In genomic region chr14:92105073-92105844, GRCh38 we compare ENCODE assay signal across 8 cellular contexts. TPM values are rescaled to one million over a fixed set of nuclear protein-coding genes. Genes with fewer than 3 reads are reported as not detected.
A peak's percentile ranks its signal among the peaks of the same experiment; 100 is the strongest.
DNase-seq lines count a peak whose midpoint lies in the region; ATAC-seq and TF ChIP-seq lines count a peak whose summit lies in the region.

No MANE protein-coding gene starts in this region.

- peak overlapping the region; percentile 87 for H3K4me3 Mint-ChIP-seq in activated CD8-positive, alpha-beta T cell treated with anti-CD3 and anti-CD28 coated beads, Interleukin-2, amount 10 ng/mL, durations not matched to agents 7 days and 5 days

- no peaks in the 10 kb centered on the region for H3K9me3 Mint-ChIP-seq in activated CD8-positive, alpha-beta T cell treated with anti-CD3 and anti-CD28 coated beads, Interleukin-2, amount 10 ng/mL, durations not matched to agents 7 days and 5 days (ENCODE audit: insufficient read depth)

- H3K27me3 ChIP-seq in right atrium auricular region, result no peaks in the 10 kb centered on the region

- no peaks in the 10 kb centered on the region for H3K27me3 Mint-ChIP-seq in activated CD8-positive, alpha-beta T cell treated with anti-CD3 and anti-CD28 coated beads, Interleukin-2, amount 10 ng/mL, durations not matched to agents 7 days and 5 days (ENCODE audit: low read depth)

- ATAC-seq in activated CD8-positive, alpha-beta T cell treated with anti-CD3 and anti-CD28 coated beads, Interleukin-2, amount 10 ng/mL, durations not matched to agents 7 days and 5 days, result no peak
- ATAC-seq in HG02970 (IDR thresholded peaks at IDR 0.05; ENCODE audit: low FRiP score, unreplicated experiment), result no peak
- ATAC-seq in HG03439 (IDR thresholded peaks at IDR 0.05; ENCODE audit: unreplicated experiment), result no peak

- H3K4me1 Mint-ChIP-seq in activated CD8-positive, alpha-beta T cell treated with anti-CD3 and anti-CD28 coated beads, Interleukin-2, amount 10 ng/mL, durations not matched to agents 7 days and 5 days (ENCODE audit: low read depth), result peaks cover 33% of the 10 kb centered on the region

- CTCF ChIA-PET in activated CD8-positive, alpha-beta T cell treated with anti-CD3 and anti-CD28 coated beads, Interleukin-2, amount 10 ng/mL, durations not matched to agents 7 days and 5 days (lab: Charles Lee), result interaction anchor here (1.1 to 4.7 kb wide), 9 partner anchors 15 to 464 kb away, joined by 3 to 213 read pairs (median 9); partner anchors contain the start of genes CPSF2, NDUFB1 and TRIP11

- POLR2A ChIA-PET in activated CD8-positive, alpha-beta T cell treated with anti-CD3 and anti-CD28 coated beads, Interleukin-2, amount 10 ng/mL, durations not matched to agents 7 days and 5 days (lab: Charles Lee), result interaction anchor here (1.4 to 3.1 kb wide), 2 partner anchors 16 to 498 kb away, joined by 3 to 31 read pairs; partner anchors contain the start of genes CPSF2 and NDUFB1

- H3K4me3 ChIP-seq in right atrium auricular region (peak overlapping the region; percentile 83 to 87), skin epidermis (peak overlapping the region; percentile 67 to 99 (median 95))

- H3K9me3 ChIP-seq in right atrium auricular region, result no peaks in the 10 kb centered on the region

- peak overlapping the region; percentile 89 for H3K27ac Mint-ChIP-seq in activated CD8-positive, alpha-beta T cell treated with anti-CD3 and anti-CD28 coated beads, Interleukin-2, amount 10 ng/mL, durations not matched to agents 7 days and 5 days

- no peaks in the 10 kb centered on the region for H3K36me3 ChIP-seq in right atrium auricular region

- H3K27ac ChIP-seq in right atrium auricular region (peak overlapping the region; percentile 96 to 98), skin epidermis (peak overlapping the region; percentile 66 to 99 (median 96))

- peaks cover 0 to 27% of the 10 kb centered on the region in 2 donors for H3K4me1 ChIP-seq in right atrium auricular region

- DNase-seq in NCI-H1105 treated with DMSO at 0.1 percent for 48 hours (lab: John Stamatoyannopoulos, UW) (peak; percentile 48), NCI-H1105 (lab: John Stamatoyannopoulos, UW) (no peak), right atrium auricular region (ENCODE audit: low spot score) (no peak), RPMI8226 (no peak)
- no peak for DNase-seq in activated CD8-positive, alpha-beta T cell treated with anti-CD3 and anti-CD28 coated beads, Interleukin-2, amount 10 ng/mL, durations not matched to agents 7 days and 5 days

- H3K36me3 Mint-ChIP-seq in activated CD8-positive, alpha-beta T cell treated with anti-CD3 and anti-CD28 coated beads, Interleukin-2, amount 10 ng/mL, durations not matched to agents 7 days and 5 days (ENCODE audit: low read depth), result no peaks in the 10 kb centered on the region

- TF ChIP-seq CTCF in right atrium auricular region (IDR thresholded peaks at IDR 0.05), result no peak

RNA-seq across cellular contexts. Expression of gene ATXN3, which starts 1.1 kb away (rescaled TPM):
- total RNA-seq in activated CD8-positive, alpha-beta T cell treated with anti-CD3 and anti-CD28 coated beads, Interleukin-2, amount 10 ng/mL, durations not matched to agents 7 days and 5 days, result 10 to 100 TPM; 25.8 to 26.0 TPM
- total RNA-seq in right atrium auricular region, result 10 to 100 TPM in 1 of 2 donors, 1 to 10 TPM in 1; 9.1 to 17.9 TPM

RNA-seq across cellular contexts. Expression of gene NDUFB1, which starts 16.2 kb away (rescaled TPM):
- total RNA-seq in activated CD8-positive, alpha-beta T cell treated with anti-CD3 and anti-CD28 coated beads, Interleukin-2, amount 10 ng/mL, durations not matched to agents 7 days and 5 days, result 100 to 1,000 TPM; 127 to 130 TPM
- total RNA-seq in right atrium auricular region, result 1,000 to 10,000 TPM; 1,040 to 1,566 TPM

RNA-seq across cellular contexts. Expression of gene CPSF2, which starts 16.5 kb away (rescaled TPM):
- 10 to 100 TPM; 63.7 to 85.4 TPM for total RNA-seq in activated CD8-positive, alpha-beta T cell treated with anti-CD3 and anti-CD28 coated beads, Interleukin-2, amount 10 ng/mL, durations not matched to agents 7 days and 5 days
- total RNA-seq in right atrium auricular region, result 10 to 100 TPM; 24.4 to 24.8 TPM

Comparison
In these comparisons a context has a peak if more than half of its experiments do, and no peak if none do; other contexts are left out.
1. RNA of gene NDUFB1, which starts 16.2 kb away (total RNA-seq): 1,040 to 1,566 TPM in right atrium auricular region; 127 to 130 TPM in activated CD8-positive, alpha-beta T cell treated with anti-CD3 and anti-CD28 coated beads, Interleukin-2, amount 10 ng/mL, durations not matched to agents 7 days and 5 days; every median in the first group is over 4 times any median in the second.